Comparison of ENCODE assay signal across 1 cellular context in the genomic region with DNA sequence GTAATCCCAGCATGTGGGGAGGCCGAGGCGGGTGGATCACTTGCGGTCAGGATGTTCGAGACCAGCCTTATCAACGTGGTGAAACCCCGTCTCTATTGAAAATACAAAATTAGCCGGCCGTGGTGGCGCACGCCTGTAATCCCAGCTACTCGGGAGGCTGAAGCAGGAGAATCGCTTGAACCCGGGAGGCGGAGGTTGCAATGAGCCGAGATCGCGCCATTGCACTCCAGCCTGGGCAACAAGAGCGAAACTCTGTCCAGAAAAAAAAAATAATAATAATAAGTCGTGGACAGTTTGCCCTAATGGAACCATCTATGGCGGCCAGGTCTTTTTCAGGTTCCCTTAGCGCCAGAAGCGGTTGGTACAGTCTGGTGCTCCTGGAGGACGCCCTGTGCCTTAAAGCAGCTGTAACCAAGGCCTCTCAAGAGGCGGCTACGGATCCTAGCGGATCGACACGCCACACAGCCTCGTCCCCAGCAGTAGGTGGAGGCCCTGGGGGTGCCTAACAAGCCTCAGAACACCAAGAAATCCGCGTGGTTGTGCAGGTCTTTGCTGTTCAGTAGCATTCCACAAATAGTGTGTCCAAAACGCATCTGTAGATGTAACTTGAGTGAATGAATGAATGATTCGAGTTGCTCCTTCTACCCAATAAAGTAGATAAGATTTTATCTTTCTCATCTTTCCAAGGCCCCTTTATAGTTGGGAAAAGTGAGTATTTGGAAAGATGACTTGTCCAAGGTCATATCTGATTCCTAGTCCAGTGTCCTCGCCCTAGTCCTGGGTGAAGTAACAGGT.
A peak's percentile ranks its signal among the peaks of the same experiment; 100 is the strongest.
TF ChIP-seq lines count a peak whose summit lies in the region.

No MANE protein-coding gene starts in this region.

TF ChIP-seq in HepG2, 621 proteins besides CTCF, POLR2A, EP300 and RAD21:
- peak; percentile 58; the same call in 1 of the 2 replicates for TF ChIP-seq ZNF460 (CRISPR knock-in tag; IDR thresholded peaks at IDR 0.05; ENCODE audit: borderline replicate concordance)
- TF ChIP-seq, protein P1, sequence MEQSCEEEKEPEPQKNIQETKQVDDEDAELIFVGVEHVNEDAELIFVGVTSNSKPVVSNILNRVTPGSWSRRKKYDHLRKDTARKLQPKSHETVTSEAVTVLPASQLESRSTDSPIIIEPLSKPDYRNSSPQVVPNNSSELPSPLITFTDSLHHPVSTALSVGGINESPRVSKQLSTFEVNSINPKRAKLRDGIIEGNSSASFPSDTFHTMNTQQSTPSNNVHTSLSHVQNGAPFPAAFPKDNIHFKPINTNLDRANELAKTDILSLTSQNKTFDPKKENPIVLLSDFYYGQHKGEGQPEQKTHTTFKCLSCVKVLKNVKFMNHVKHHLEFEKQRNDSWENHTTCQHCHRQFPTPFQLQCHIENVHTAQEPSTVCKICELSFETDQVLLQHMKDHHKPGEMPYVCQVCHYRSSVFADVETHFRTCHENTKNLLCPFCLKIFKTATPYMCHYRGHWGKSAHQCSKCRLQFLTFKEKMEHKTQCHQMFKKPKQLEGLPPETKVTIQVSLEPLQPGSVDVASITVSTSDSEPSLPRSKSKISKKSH (CRISPR knock-in tag; IDR thresholded peaks at IDR 0.05; ENCODE audit: borderline replicate concordance), result 0 out of 2 replicates have a peak, but pooled peaks have one; percentile 5
- TF ChIP-seq, protein P2, sequence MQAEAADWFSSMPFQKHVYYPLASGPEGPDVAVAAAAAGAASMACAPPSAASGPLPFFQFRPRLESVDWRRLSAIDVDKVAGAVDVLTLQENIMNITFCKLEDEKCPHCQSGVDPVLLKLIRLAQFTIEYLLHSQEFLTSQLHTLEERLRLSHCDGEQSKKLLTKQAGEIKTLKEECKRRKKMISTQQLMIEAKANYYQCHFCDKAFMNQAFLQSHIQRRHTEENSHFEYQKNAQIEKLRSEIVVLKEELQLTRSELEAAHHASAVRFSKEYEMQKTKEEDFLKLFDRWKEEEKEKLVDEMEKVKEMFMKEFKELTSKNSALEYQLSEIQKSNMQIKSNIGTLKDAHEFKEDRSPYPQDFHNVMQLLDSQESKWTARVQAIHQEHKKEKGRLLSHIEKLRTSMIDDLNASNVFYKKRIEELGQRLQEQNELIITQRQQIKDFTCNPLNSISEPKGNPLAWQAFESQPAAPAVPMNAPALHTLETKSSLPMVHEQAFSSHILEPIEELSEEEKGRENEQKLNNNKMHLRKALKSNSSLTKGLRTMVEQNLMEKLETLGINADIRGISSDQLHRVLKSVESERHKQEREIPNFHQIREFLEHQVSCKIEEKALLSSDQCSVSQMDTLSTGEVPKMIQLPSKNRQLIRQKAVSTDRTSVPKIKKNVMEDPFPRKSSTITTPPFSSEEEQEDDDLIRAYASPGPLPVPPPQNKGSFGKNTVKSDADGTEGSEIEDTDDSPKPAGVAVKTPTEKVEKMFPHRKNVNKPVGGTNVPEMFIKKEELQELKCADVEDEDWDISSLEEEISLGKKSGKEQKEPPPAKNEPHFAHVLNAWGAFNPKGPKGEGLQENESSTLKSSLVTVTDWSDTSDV (CRISPR knock-in tag; IDR thresholded peaks at IDR 0.05), result 0 out of 2 replicates have a peak, but pooled peaks have one; percentile 62
- TF ChIP-seq ZNF567 (CRISPR knock-in tag; IDR thresholded peaks at IDR 0.05; ENCODE audit: borderline replicate concordance), result no peak
- 0 out of 2 replicates have a peak, but pooled peaks have one; percentile 39 for TF ChIP-seq NR2C2 (CRISPR knock-in tag; IDR thresholded peaks at IDR 0.05; ENCODE audit: borderline replicate concordance)
- peak; percentile 45; the same call in 1 of the 2 replicates for TF ChIP-seq PHF21A (CRISPR knock-in tag; IDR thresholded peaks at IDR 0.05)
- TF ChIP-seq GATA4 (IDR thresholded peaks at IDR 0.05; ENCODE audit: borderline replicate concordance, low read depth), result no peak
- 0 out of 2 replicates have a peak, but pooled peaks have one; percentile 25 for TF ChIP-seq ZNF343 (CRISPR knock-in tag; IDR thresholded peaks at IDR 0.05)
- TF ChIP-seq, protein P3, sequence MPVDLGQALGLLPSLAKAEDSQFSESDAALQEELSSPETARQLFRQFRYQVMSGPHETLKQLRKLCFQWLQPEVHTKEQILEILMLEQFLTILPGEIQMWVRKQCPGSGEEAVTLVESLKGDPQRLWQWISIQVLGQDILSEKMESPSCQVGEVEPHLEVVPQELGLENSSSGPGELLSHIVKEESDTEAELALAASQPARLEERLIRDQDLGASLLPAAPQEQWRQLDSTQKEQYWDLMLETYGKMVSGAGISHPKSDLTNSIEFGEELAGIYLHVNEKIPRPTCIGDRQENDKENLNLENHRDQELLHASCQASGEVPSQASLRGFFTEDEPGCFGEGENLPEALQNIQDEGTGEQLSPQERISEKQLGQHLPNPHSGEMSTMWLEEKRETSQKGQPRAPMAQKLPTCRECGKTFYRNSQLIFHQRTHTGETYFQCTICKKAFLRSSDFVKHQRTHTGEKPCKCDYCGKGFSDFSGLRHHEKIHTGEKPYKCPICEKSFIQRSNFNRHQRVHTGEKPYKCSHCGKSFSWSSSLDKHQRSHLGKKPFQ (CRISPR knock-in tag; IDR thresholded peaks at IDR 0.05; ENCODE audit: insufficient replicate concordance), result peak; percentile 70
- TF ChIP-seq KDM5B (CRISPR knock-in tag; IDR thresholded peaks at IDR 0.05; ENCODE audit: borderline replicate concordance), result 0 out of 2 replicates have a peak, but pooled peaks have one; percentile 22
- TF ChIP-seq ZNF430 (CRISPR knock-in tag; IDR thresholded peaks at IDR 0.05), result 0 out of 2 replicates have a peak, but pooled peaks have one; percentile 21
- TF ChIP-seq ISL2 (CRISPR knock-in tag; IDR thresholded peaks at IDR 0.05), result no peak
- no peak; the same call in 1 of the 2 replicates for TF ChIP-seq ZNF619 (CRISPR knock-in tag; IDR thresholded peaks at IDR 0.05)
- TF ChIP-seq ZNF788 (CRISPR knock-in tag; IDR thresholded peaks at IDR 0.05; ENCODE audit: borderline replicate concordance), result no peak
- no peak for TF ChIP-seq ETV6 (CRISPR knock-in tag; conservative IDR thresholded peaks at IDR 0.05)
- TF ChIP-seq ZNF558 (CRISPR knock-in tag; IDR thresholded peaks at IDR 0.05; ENCODE audit: borderline replicate concordance), result 0 out of 2 replicates have a peak, but pooled peaks have one; percentile 61
- TF ChIP-seq HDAC2 (CRISPR knock-in tag; IDR thresholded peaks at IDR 0.05), result 0 out of 2 replicates have a peak, but pooled peaks have one; percentile 5
- TF ChIP-seq ZNF772 (CRISPR knock-in tag; IDR thresholded peaks at IDR 0.05), result 0 out of 2 replicates have a peak, but pooled peaks have one; percentile 12
- TF ChIP-seq ZNF605 (CRISPR knock-in tag; IDR thresholded peaks at IDR 0.05), result peak; percentile 63
- TF ChIP-seq ZNF556 (CRISPR knock-in tag; IDR thresholded peaks at IDR 0.05; ENCODE audit: borderline replicate concordance), result peak; percentile 19; the same call in 1 of the 2 replicates
- 0 out of 2 replicates have a peak, but pooled peaks have one; percentile 21 for TF ChIP-seq TARDBP (CRISPR knock-in tag; IDR thresholded peaks at IDR 0.05)
- TF ChIP-seq ZNF350 (CRISPR knock-in tag; IDR thresholded peaks at IDR 0.05; ENCODE audit: borderline replicate concordance, low read depth), result peak; percentile 36; the same call in 1 of the 2 replicates
- TF ChIP-seq, protein P4, sequence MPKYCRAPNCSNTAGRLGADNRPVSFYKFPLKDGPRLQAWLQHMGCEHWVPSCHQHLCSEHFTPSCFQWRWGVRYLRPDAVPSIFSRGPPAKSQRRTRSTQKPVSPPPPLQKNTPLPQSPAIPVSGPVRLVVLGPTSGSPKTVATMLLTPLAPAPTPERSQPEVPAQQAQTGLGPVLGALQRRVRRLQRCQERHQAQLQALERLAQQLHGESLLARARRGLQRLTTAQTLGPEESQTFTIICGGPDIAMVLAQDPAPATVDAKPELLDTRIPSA (CRISPR knock-in tag; IDR thresholded peaks at IDR 0.05; ENCODE audit: borderline replicate concordance), result no peak
- TF ChIP-seq ZNF891 (CRISPR knock-in tag; IDR thresholded peaks at IDR 0.05), result peak; percentile 46; the same call in 1 of the 2 replicates
- peak; percentile 53; the same call in 1 of the 2 replicates for TF ChIP-seq ZNF24 (IDR thresholded peaks at IDR 0.05)
- TF ChIP-seq SKIL (CRISPR knock-in tag; IDR thresholded peaks at IDR 0.05; ENCODE audit: borderline replicate concordance), result 0 out of 2 replicates have a peak, but pooled peaks have one; percentile 11
- 0 out of 2 replicates have a peak, but pooled peaks have one; percentile 9 for TF ChIP-seq IRF2 (CRISPR knock-in tag; IDR thresholded peaks at IDR 0.05)
- 0 out of 2 replicates have a peak, but pooled peaks have one; percentile 23 for TF ChIP-seq ELF4 (CRISPR knock-in tag; IDR thresholded peaks at IDR 0.05; ENCODE audit: borderline replicate concordance)
- 0 out of 2 replicates have a peak, but pooled peaks have one; percentile 77 for TF ChIP-seq PLSCR1 (CRISPR knock-in tag; IDR thresholded peaks at IDR 0.05; ENCODE audit: borderline replicate concordance)
